In the genomic region with DNA sequence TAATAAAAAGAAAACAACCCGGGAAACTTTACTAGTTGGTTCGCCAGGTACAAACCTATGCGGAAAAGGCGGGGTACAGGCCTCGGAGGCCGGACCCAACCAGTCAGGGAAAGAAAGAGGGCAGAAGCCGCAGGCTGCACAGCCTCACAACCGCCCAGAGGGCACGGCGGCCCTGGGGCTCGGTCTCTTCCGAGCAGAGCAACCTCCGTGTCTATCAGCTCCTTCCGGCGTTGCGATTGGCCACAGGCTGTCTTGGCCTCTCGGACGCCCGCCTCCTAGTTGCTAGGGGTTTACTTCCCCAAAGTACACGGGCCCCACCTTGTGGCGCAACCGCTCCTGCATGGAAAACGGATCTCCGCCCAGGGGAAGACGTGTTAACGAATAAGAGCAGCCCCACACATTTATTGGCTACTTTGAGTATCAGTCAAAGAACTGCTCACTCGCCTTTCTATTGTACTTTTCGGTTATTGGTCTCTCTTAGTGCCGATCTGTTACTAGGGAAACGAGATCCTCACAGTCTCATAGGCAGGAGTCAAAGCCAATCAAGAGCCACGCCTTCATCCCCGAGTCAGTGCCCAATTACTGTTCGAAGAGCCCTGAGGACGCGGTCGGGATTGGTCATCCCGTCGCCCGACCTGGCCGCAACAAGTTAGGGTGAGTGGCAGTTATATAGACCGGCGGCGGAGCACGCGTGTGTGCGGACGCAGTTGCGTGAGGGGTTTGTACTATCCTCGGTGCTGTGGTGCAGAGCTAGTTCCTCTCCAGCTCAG, we compare ENCODE assay signal across 1 cellular context.
TF ChIP-seq lines count a peak whose summit lies in the region.

Gene G3BP1, plus strand, starts transcription at position 696 of the 770 bp plus-strand sequence. CDS start 14,667 bp downstream, outside the sequence.

TF ChIP-seq in K562, 482 proteins besides CTCF, POLR2A, EP300 and RAD21 (continued from another document and continues in another):
- TF ChIP-seq ZBTB26 (CRISPR knock-in tag; IDR thresholded peaks at IDR 0.05) (no peak), RBM14 (IDR thresholded peaks at IDR 0.05; ENCODE audit: borderline replicate concordance, insufficient read depth, low read depth, low read length) (no peak), OTX1 (CRISPR knock-in tag; IDR thresholded peaks at IDR 0.05) (peak; percentile 75; the same call in 1 of the 2 replicates), SAFB (IDR thresholded peaks at IDR 0.05; ENCODE audit: borderline replicate concordance, low read depth, low read length) (peak; percentile 80; the same call in 1 of the 2 replicates), SIN3B (IDR thresholded peaks at IDR 0.05; ENCODE audit: low read depth) (no peak; the same call in 1 of the 2 replicates), ZFPM2 (CRISPR knock-in tag; IDR thresholded peaks at IDR 0.05) (no peak), WHSC1 (IDR thresholded peaks at IDR 0.05; ENCODE audit: low read length) (no peak), ZNF586 (CRISPR knock-in tag; conservative IDR thresholded peaks at IDR 0.05) (no peak), NFIX (CRISPR knock-in tag; IDR thresholded peaks at IDR 0.05; ENCODE audit: low read depth) (no peak), HEY1 (CRISPR knock-in tag; IDR thresholded peaks at IDR 0.05; ENCODE audit: borderline replicate concordance) (no peak), ZNF384 (IDR thresholded peaks at IDR 0.05; ENCODE audit: low read depth, low read length) (no peak), RNF2 (IDR thresholded peaks at IDR 0.05) (peak; percentile 95), MBD2 (IDR thresholded peaks at IDR 0.05; ENCODE audit: borderline replicate concordance, low read depth) (peak; percentile 100), SUPT5H (IDR thresholded peaks at IDR 0.05) (peak; percentile 94), STAG1 (CRISPR knock-in tag; IDR thresholded peaks at IDR 0.05; ENCODE audit: borderline replicate concordance) (no peak), HCFC1 (IDR thresholded peaks at IDR 0.05; ENCODE audit: low read depth, low read length) (no peak; the same call in 1 of the 2 replicates), NCOA2 (IDR thresholded peaks at IDR 0.05; ENCODE audit: partially characterized antibody in 2 of 2) (no peak), ZNF232 (CRISPR knock-in tag; IDR thresholded peaks at IDR 0.05) (no peak), FOXA1 (IDR thresholded peaks at IDR 0.05; ENCODE audit: borderline replicate concordance) (no peak), ZBTB33 (CRISPR knock-in tag; IDR thresholded peaks at IDR 0.05) (no peak), ZNF780A (CRISPR knock-in tag; IDR thresholded peaks at IDR 0.05) (no peak), AFF1 (IDR thresholded peaks at IDR 0.05; ENCODE audit: low read depth in 1 of 2, partially characterized antibody in 2 of 2) (peak in 1 of 2 experiments; percentile 13), SIN3A (IDR thresholded peaks at IDR 0.05; ENCODE audit: borderline replicate concordance in 2 of 2, control insufficient read depth in 1 of 2, low read depth in 2 of 2, low read length in 2 of 2) (peak; percentile 55 to 91; a peak in 2 of 4 replicates), GTF2A2 (tag; IDR thresholded peaks at IDR 0.05) (peak; percentile 94), TAF9B (IDR thresholded peaks at IDR 0.05; ENCODE audit: partially characterized antibody) (peak; percentile 68), ZNF764 (CRISPR knock-in tag; IDR thresholded peaks at IDR 0.05; ENCODE audit: low read depth) (no peak), POLR3G (IDR thresholded peaks at IDR 0.05; ENCODE audit: extremely low read depth, insufficient read length, insufficient replicate concordance) (no peak), ZNF146 (CRISPR knock-in tag; IDR thresholded peaks at IDR 0.05; ENCODE audit: unreplicated experiment) (no peak), FOXA3 (CRISPR knock-in tag; conservative IDR thresholded peaks at IDR 0.05 in 1 of 2, IDR thresholded peaks at IDR 0.05 in 1 of 2) (no peak), BRD9 (IDR thresholded peaks at IDR 0.05; ENCODE audit: low read depth, partially characterized antibody) (no peak), MYNN (IDR thresholded peaks at IDR 0.05) (peak; percentile 11; the same call in 1 of the 2 replicates), MYNN (CRISPR knock-in tag; IDR thresholded peaks at IDR 0.05) (no peak), ARID4B (CRISPR knock-in tag; IDR thresholded peaks at IDR 0.05) (no peak), FOS (IDR thresholded peaks at IDR 0.05; ENCODE audit: extremely low read depth, insufficient read length) (peak; percentile 98)
- TF ChIP-seq, protein P1, sequence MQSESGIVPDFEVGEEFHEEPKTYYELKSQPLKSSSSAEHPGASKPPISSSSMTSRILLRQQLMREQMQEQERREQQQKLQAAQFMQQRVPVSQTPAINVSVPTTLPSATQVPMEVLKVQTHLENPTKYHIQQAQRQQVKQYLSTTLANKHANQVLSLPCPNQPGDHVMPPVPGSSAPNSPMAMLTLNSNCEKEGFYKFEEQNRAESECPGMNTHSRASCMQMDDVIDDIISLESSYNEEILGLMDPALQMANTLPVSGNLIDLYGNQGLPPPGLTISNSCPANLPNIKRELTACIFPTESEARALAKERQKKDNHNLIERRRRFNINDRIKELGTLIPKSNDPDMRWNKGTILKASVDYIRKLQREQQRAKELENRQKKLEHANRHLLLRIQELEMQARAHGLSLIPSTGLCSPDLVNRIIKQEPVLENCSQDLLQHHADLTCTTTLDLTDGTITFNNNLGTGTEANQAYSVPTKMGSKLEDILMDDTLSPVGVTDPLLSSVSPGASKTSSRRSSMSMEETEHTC (IDR thresholded peaks at IDR 0.05), result no peak
- TF ChIP-seq, protein P2, sequence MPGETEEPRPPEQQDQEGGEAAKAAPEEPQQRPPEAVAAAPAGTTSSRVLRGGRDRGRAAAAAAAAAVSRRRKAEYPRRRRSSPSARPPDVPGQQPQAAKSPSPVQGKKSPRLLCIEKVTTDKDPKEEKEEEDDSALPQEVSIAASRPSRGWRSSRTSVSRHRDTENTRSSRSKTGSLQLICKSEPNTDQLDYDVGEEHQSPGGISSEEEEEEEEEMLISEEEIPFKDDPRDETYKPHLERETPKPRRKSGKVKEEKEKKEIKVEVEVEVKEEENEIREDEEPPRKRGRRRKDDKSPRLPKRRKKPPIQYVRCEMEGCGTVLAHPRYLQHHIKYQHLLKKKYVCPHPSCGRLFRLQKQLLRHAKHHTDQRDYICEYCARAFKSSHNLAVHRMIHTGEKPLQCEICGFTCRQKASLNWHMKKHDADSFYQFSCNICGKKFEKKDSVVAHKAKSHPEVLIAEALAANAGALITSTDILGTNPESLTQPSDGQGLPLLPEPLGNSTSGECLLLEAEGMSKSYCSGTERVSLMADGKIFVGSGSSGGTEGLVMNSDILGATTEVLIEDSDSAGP (CRISPR knock-in tag; IDR thresholded peaks at IDR 0.05), result no peak
- TF ChIP-seq, protein P3, sequence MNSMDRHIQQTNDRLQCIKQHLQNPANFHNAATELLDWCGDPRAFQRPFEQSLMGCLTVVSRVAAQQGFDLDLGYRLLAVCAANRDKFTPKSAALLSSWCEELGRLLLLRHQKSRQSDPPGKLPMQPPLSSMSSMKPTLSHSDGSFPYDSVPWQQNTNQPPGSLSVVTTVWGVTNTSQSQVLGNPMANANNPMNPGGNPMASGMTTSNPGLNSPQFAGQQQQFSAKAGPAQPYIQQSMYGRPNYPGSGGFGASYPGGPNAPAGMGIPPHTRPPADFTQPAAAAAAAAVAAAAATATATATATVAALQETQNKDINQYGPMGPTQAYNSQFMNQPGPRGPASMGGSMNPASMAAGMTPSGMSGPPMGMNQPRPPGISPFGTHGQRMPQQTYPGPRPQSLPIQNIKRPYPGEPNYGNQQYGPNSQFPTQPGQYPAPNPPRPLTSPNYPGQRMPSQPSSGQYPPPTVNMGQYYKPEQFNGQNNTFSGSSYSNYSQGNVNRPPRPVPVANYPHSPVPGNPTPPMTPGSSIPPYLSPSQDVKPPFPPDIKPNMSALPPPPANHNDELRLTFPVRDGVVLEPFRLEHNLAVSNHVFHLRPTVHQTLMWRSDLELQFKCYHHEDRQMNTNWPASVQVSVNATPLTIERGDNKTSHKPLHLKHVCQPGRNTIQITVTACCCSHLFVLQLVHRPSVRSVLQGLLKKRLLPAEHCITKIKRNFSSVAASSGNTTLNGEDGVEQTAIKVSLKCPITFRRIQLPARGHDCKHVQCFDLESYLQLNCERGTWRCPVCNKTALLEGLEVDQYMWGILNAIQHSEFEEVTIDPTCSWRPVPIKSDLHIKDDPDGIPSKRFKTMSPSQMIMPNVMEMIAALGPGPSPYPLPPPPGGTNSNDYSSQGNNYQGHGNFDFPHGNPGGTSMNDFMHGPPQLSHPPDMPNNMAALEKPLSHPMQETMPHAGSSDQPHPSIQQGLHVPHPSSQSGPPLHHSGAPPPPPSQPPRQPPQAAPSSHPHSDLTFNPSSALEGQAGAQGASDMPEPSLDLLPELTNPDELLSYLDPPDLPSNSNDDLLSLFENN (IDR thresholded peaks at IDR 0.05; ENCODE audit: low read depth in 2 of 2, low read length in 2 of 2), result peak in 1 of 2 experiments; percentile 31; a peak in 1 of 4 replicates
